18 cellular contexts compared by ENCODE assay signal in the genomic region with DNA sequence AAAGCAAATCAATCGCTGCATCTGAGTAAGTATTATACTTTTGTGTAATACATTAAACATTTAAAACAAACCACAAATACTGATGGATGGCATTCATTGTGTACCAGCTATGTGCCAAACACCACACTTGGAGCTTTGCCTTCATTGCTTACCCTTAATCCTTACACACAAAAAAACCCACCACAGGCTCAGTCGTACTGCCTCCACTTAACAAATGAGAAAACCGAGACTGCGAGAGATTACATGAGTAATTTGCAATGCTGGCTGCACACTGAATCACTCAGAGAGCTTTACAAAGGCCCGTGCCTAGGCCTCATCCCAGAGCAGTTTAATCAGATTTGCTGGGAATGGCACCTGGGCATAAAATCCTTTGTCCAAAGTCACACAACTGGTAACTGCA.
DNase-seq lines count a peak whose midpoint lies in the region; TF ChIP-seq lines count a peak whose summit lies in the region.
"Had no signal": no experiment of that assay in that cellular context is flagged by ENCODE, and none has a peak within 500 bp of the region (broad histone marks: within the 10 kb centered on the region; RNA-seq: fewer than 3 reads in every experiment).

No MANE protein-coding gene starts in this region.

- peak overlapping the region; percentile 57 for H3K27ac ChIP-seq in 22Rv1
- H3K27ac ChIP-seq in hepatocyte: peak overlapping the region; percentile 34
- H3K27ac ChIP-seq in RWPE1: no peak overlapping the region
- H3K27ac ChIP-seq: right atrium auricular region had no signal

- POLR2A ChIA-PET in RWPE1 (lab: Yijun Ruan, JAX; ENCODE audit: low non-redundant PET): no interaction called here

- no peaks in the 10 kb centered on the region for H3K9me3 ChIP-seq in hepatocyte (ENCODE audit: low read depth)

- CTCF ChIA-PET in RWPE1 (lab: Yijun Ruan, JAX): no interaction called here

- no peaks in the 10 kb centered on the region for H4K20me1 ChIP-seq in hepatocyte (ENCODE audit: insufficient read depth, poor library complexity, severe bottlenecking)

- TF ChIP-seq CTCF in 22Rv1 (IDR thresholded peaks at IDR 0.05) (no peak), hepatocyte (IDR thresholded peaks at IDR 0.05; ENCODE audit: poor library complexity) (no peak), HFFc6 (IDR thresholded peaks at IDR 0.05) (no peak), RWPE1 (conservative IDR thresholded peaks at IDR 0.05; ENCODE audit: low read depth) (no peak)

- H3K4me2 ChIP-seq in hepatocyte: no peak overlapping the region

- no peak overlapping the region for H3K4me3 Mint-ChIP-seq in HFFc6
- H3K4me3 Mint-ChIP-seq: activated naive CD8-positive, alpha-beta T cell treated with anti-CD3 and anti-CD28 coated beads, Interleukin-2, amount 10 ng/mL, durations not matched to agents 7 days and 5 days; natural killer cell treated with Interleukin-12 subunit alpha and Interleukin-12 subunit beta and Interleukin-15 and Interleukin-18, amount 100 ng/mL, for 72 hours had no signal

- no peaks in the 10 kb centered on the region for H3K9me3 Mint-ChIP-seq in HFFc6
- H3K9me3 Mint-ChIP-seq: natural killer cell treated with Interleukin-12 subunit alpha and Interleukin-12 subunit beta and Interleukin-15 and Interleukin-18, amount 100 ng/mL, for 72 hours had no signal

- no peak overlapping the region for H3K4me3 ChIP-seq in hepatocyte
- H3K4me3 ChIP-seq: esophagus muscularis mucosa, right atrium auricular region had no signal

- H3K36me3 ChIP-seq in hepatocyte (replicated peaks; ENCODE audit: insufficient read depth, low read depth): no peaks in the 10 kb centered on the region
- H3K36me3 ChIP-seq: esophagus muscularis mucosa, right atrium auricular region had no signal

- no peaks in the 10 kb centered on the region for H3K36me3 Mint-ChIP-seq in HFFc6 (ENCODE audit: low read depth)
- H3K36me3 Mint-ChIP-seq: activated naive CD8-positive, alpha-beta T cell treated with anti-CD3 and anti-CD28 coated beads, Interleukin-2, amount 10 ng/mL, durations not matched to agents 7 days and 5 days; natural killer cell treated with Interleukin-12 subunit alpha and Interleukin-12 subunit beta and Interleukin-15 and Interleukin-18, amount 100 ng/mL, for 72 hours had no signal

- peaks cover 20% of the 10 kb centered on the region for H3K4me1 Mint-ChIP-seq in HFFc6 (ENCODE audit: low read depth)
- H3K4me1 Mint-ChIP-seq: activated naive CD8-positive, alpha-beta T cell treated with anti-CD3 and anti-CD28 coated beads, Interleukin-2, amount 10 ng/mL, durations not matched to agents 7 days and 5 days had no signal

- H3K79me2 ChIP-seq in hepatocyte: no peaks in the 10 kb centered on the region

- H3K9me2 ChIP-seq in hepatocyte (replicated peaks; ENCODE audit: insufficient read depth): no peaks in the 10 kb centered on the region

- no peaks in the 10 kb centered on the region for H3K4me1 ChIP-seq in hepatocyte (ENCODE audit: insufficient read depth)

- no peak overlapping the region for H3K27ac Mint-ChIP-seq in HFFc6
- H3K27ac Mint-ChIP-seq: activated naive CD8-positive, alpha-beta T cell treated with anti-CD3 and anti-CD28 coated beads, Interleukin-2, amount 10 ng/mL, durations not matched to agents 7 days and 5 days; natural killer cell treated with Interleukin-12 subunit alpha and Interleukin-12 subunit beta and Interleukin-15 and Interleukin-18, amount 100 ng/mL, for 72 hours had no signal

- H2AFZ ChIP-seq in hepatocyte: no peak overlapping the region

- no peaks in the 10 kb centered on the region for H3K27me3 ChIP-seq in hepatocyte
- H3K27me3 ChIP-seq: esophagus muscularis mucosa, right atrium auricular region had no signal

- no peaks in the 10 kb centered on the region for H3K27me3 Mint-ChIP-seq in HFFc6 (ENCODE audit: insufficient read depth)

- 56% methylated on average over 5 of the region's 5 CpGs for WGBS in hepatocyte (ENCODE audit: low lambda C conversion rate, missing lambda C conversion rate)

- peak; percentile 27 for DNase-seq in HT1080 (ENCODE audit: low read depth)
- DNase-seq in amniotic epithelial cell (ENCODE audit: low read depth): peak; percentile 88
- no peak for DNase-seq in hepatocyte (ENCODE audit: low spot score)
- DNase-seq in AML-193 (lab: John Stamatoyannopoulos, UW): no peak
- no peak for DNase-seq in HFFc6
- no peak for DNase-seq in RWPE1 (ENCODE audit: low spot score)
- DNase-seq in stimulated activated CD4-positive, alpha-beta T cell treated with anti-CD3 and anti-CD28 coated beads, Interleukin-12 subunit alpha, Interleukin-12 subunit beta, amount 100 ng/mL, for 4 hours: no peak
- DNase-seq: activated CD4-positive, alpha-beta T cell treated with anti-CD3 and anti-CD28 coated beads for 48 hours; activated naive CD8-positive, alpha-beta T cell treated with anti-CD3 and anti-CD28 coated beads, Interleukin-2, amount 10 ng/mL, durations not matched to agents 7 days and 5 days; COR-L47; NCI-H146; NCI-H510A treated with DMSO at 0.1 percent for 48 hours; stimulated activated CD8-positive, alpha-beta memory T cell treated with anti-CD3 and anti-CD28 coated beads, Interleukin-4, amount 100 ng/mL, for 48 hours; T-helper 2 cell had no signal

Comparison
In these comparisons a context has a peak if more than half of its experiments do, and no peak if none do; other contexts are left out.
1. DNase-seq: peak in HT1080 (single experiment) and amniotic epithelial cell (single experiment); none in hepatocyte (single experiment), AML-193 (0 of 2), HFFc6 (single experiment), RWPE1 (single experiment) and stimulated activated CD4-positive, alpha-beta T cell treated with anti-CD3 and anti-CD28 coated beads, Interleukin-12 subunit alpha, Interleukin-12 subunit beta, amount 100 ng/mL, for 4 hours (single experiment).